23 cellular contexts compared by ENCODE assay signal in the genomic region with DNA sequence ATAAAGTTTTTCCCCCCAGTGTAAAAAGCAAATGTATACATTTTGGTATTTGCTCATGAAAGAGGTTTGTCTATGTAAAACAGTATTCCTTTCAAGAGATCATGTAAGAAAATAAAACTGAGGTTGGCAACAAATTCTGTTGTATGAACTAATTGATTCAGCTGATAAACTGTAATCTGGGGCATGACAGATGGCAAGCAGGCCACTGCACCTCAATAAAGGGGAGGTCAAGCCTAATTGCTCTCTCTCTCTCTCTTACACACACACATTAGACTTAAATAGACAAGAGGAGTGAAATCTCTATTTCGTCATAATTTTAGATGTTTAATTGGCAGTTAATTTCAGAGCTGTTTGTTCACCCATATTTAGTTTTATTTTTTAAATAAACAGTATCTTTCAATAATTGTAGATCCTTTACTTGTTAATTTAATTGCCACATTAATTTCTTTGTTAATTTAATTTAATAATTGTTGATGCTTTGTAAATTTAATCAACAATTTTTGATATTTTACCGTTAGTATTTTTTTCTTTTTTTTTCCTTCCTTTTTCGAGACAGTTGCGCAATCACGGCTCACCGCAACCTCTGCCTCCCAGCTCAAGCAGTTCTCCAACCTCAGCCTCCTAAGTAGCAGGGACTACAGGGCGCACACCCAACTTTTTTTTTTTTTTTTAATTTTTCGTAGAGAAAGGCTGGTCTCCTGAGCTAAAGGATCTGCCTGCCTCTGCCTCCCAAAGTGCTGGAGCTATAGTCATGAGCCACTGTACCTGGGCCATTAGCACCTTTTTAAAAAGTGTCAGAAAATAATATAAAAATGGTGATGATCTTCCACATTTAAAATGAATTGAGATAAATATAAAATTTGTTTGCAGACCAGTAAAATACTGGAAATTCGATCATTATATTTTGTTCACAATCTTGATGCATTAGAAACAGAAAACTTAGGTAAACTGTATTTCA.
DNase-seq lines count a peak whose midpoint lies in the region; ATAC-seq, FAIRE-seq and TF ChIP-seq lines count a peak whose summit lies in the region.
"Had no signal": no experiment of that assay in that cellular context is flagged by ENCODE, and none has a peak within 500 bp of the region (broad histone marks: within the 10 kb centered on the region; RNA-seq: fewer than 3 reads in every experiment).

No MANE protein-coding gene starts in this region.

- no peaks in the 10 kb centered on the region for H3K36me3 Mint-ChIP-seq in WTC11
- H3K36me3 Mint-ChIP-seq in CD4-positive, alpha-beta memory T cell, result no peaks in the 10 kb centered on the region

- no peaks in the 10 kb centered on the region for H3K27me3 ChIP-seq in HepG2 (ENCODE audit: control insufficient read depth in 1 of 2, insufficient read depth in 2 of 2, low read length in 2 of 2)
- no peaks in the 10 kb centered on the region for H3K27me3 ChIP-seq in right lobe of liver
- no peaks in the 10 kb centered on the region for H3K27me3 ChIP-seq in CD4-positive, alpha-beta memory T cell (ENCODE audit: insufficient read depth, low read length)
- H3K27me3 ChIP-seq: cardiac muscle cell, dorsolateral prefrontal cortex, left lung, neutrophil, tibial artery had no signal

- H3K79me2 ChIP-seq in HepG2 (ENCODE audit: insufficient read depth, low read length), result no peaks in the 10 kb centered on the region

- H4K20me1 ChIP-seq in HepG2 (ENCODE audit: insufficient read depth, low read length), result no peaks in the 10 kb centered on the region

- ATAC-seq in HepG2 (no peak), right lobe of liver (no peak), WTC11 (no peak)
- ATAC-seq: left lung, sciatic nerve, SK-N-SH treated with all-trans-retinoic acid at 6 μM for 48 hours had no signal

- peaks cover 3% of the 10 kb centered on the region for H3K4me1 ChIP-seq in HepG2 (ENCODE audit: insufficient read depth, low read length)
- no peaks in the 10 kb centered on the region for H3K4me1 ChIP-seq in right lobe of liver
- H3K4me1 ChIP-seq in CD4-positive, alpha-beta memory T cell (ENCODE audit: insufficient read depth, low read length), result no peaks in the 10 kb centered on the region
- H3K4me1 ChIP-seq: left lung had no signal

- H3K9me3 Mint-ChIP-seq in WTC11, result no peaks in the 10 kb centered on the region
- peaks cover 0 to 4% (median 0%) of the 10 kb centered on the region in 8 donors for H3K9me3 Mint-ChIP-seq in CD4-positive, alpha-beta memory T cell
- H3K9me3 Mint-ChIP-seq: activated CD4-positive, alpha-beta T cell treated with anti-CD3 and anti-CD28 coated beads, Interleukin-2, amount 10 ng/mL, durations not matched to agents 24 days and 14 days had no signal

- no peak for TF ChIP-seq CTCF in HepG2 (CRISPR knock-in tag; IDR thresholded peaks at IDR 0.05)
- TF ChIP-seq CTCF in right lobe of liver (IDR thresholded peaks at IDR 0.05), result no peak
- no peak for TF ChIP-seq CTCF in WTC11 (IDR thresholded peaks at IDR 0.05)

- H3K36me3 ChIP-seq in HepG2 (replicated peaks in 1 of 2; ENCODE audit: control insufficient read depth in 1 of 2, insufficient read depth in 2 of 2, low read length in 2 of 2), result no peaks in the 10 kb centered on the region
- no peaks in the 10 kb centered on the region for H3K36me3 ChIP-seq in right lobe of liver
- no peaks in the 10 kb centered on the region for H3K36me3 ChIP-seq in CD4-positive, alpha-beta memory T cell (ENCODE audit: insufficient read depth, low read length)
- H3K36me3 ChIP-seq: cardiac muscle cell, left lung, neutrophil, tibial artery had no signal

- H2AFZ ChIP-seq in HepG2 (ENCODE audit: low read length), result no peak overlapping the region
- H2AFZ ChIP-seq: PC-9 had no signal

- BruUV-seq in HepG2 (replicated peaks; lab: Mats Ljungman, UMichigan), result no TSS peak

- WGBS in HepG2 (ENCODE audit: low lambda C conversion rate), result 17% methylated on average over 9 of the region's 9 CpGs
- WGBS in right lobe of liver (ENCODE audit: insufficient coverage, low coverage, low lambda C conversion rate, missing lambda C conversion rate), result 60% methylated on average over 9 of the region's 9 CpGs

- no peak overlapping the region for H3K27ac Mint-ChIP-seq in WTC11
- H3K27ac Mint-ChIP-seq in CD4-positive, alpha-beta memory T cell, result no peak overlapping the region
- H3K27ac Mint-ChIP-seq: activated CD4-positive, alpha-beta T cell treated with anti-CD3 and anti-CD28 coated beads, Interleukin-2, amount 10 ng/mL, durations not matched to agents 24 days and 14 days had no signal

- no peak for DNase-seq in HepG2 (ENCODE audit: low spot score)
- no peak for DNase-seq in right lobe of liver
- peak; percentile 57 for DNase-seq in NCI-H748 treated with DMSO at 0.1 percent for 48 hours (lab: John Stamatoyannopoulos, UW)
- no peak for DNase-seq in WTC11 (ENCODE audit: low spot score)
- DNase-seq in CD4-positive, alpha-beta memory T cell, result no peak
- no peak for DNase-seq in SW480 (ENCODE audit: low spot score)
- DNase-seq in NCI-H226, result no peak
- DNase-seq in OCI-M1 (lab: John Stamatoyannopoulos, UW), result no peak
- DNase-seq: activated CD4-positive, alpha-beta T cell treated with anti-CD3 and anti-CD28 coated beads, Interleukin-2, amount 10 ng/mL, durations not matched to agents 24 days and 14 days; activated CD8-positive, alpha-beta memory T cell treated with anti-CD3 and anti-CD28 coated beads, Interleukin-2, amount 50 U/mL, for 4 hours; activated gamma-delta T cell treated with Interleukin-2 at 50 U/mL for 16 hours; C1 segment of cervical spinal cord; dorsolateral prefrontal cortex; NCI-H345; PC-9; stimulated activated naive CD4-positive, alpha-beta T cell treated with Interleukin-2 at 50 U/mL for 16 hours; tibial artery had no signal

- no peak overlapping the region for H3K4me3 ChIP-seq in HepG2 (replicated peaks in 1 of 3; ENCODE audit: insufficient read depth in 1 of 3, low read depth in 2 of 3, low read length in 3 of 3)
- H3K4me3 ChIP-seq in right lobe of liver, result no peak overlapping the region
- H3K4me3 ChIP-seq in CD4-positive, alpha-beta memory T cell (ENCODE audit: low read length in 2 of 2), result no peak overlapping the region
- H3K4me3 ChIP-seq: cardiac muscle cell, dorsolateral prefrontal cortex, left lung, PC-9, tibial artery had no signal

- H3K27ac ChIP-seq in HepG2 (ENCODE audit: extremely low read length, insufficient read depth, low read length) (no peak overlapping the region), right lobe of liver (no peak overlapping the region)
- no peak overlapping the region for H3K27ac ChIP-seq in CD4-positive, alpha-beta memory T cell (ENCODE audit: low read depth, low read length)
- H3K27ac ChIP-seq: cardiac muscle cell, dorsolateral prefrontal cortex, left lung, neutrophil, PC-9, tibial artery had no signal

- TF ChIP-seq RAD21 in HepG2 (CRISPR knock-in tag; IDR thresholded peaks at IDR 0.05), result no peak

- H3K27me3 Mint-ChIP-seq in WTC11 (ENCODE audit: low read depth), result no peaks in the 10 kb centered on the region
- H3K27me3 Mint-ChIP-seq in CD4-positive, alpha-beta memory T cell, result no peaks in the 10 kb centered on the region
- H3K27me3 Mint-ChIP-seq: activated CD4-positive, alpha-beta T cell treated with anti-CD3 and anti-CD28 coated beads, Interleukin-2, amount 10 ng/mL, durations not matched to agents 24 days and 14 days had no signal

- H3K4me1 Mint-ChIP-seq in WTC11, result no peaks in the 10 kb centered on the region
- no peaks in the 10 kb centered on the region for H3K4me1 Mint-ChIP-seq in CD4-positive, alpha-beta memory T cell
- H3K4me1 Mint-ChIP-seq: activated CD4-positive, alpha-beta T cell treated with anti-CD3 and anti-CD28 coated beads, Interleukin-2, amount 10 ng/mL, durations not matched to agents 24 days and 14 days had no signal

- CTCF ChIA-PET in HepG2 (lab: Yijun Ruan, JAX; ENCODE audit: low intra/inter-chr PET ratio, low total read pairs), result no interaction called here
- CTCF ChIA-PET in WTC11 (lab: Charles Lee), result no interaction called here
- CTCF ChIA-PET in CD4-positive, alpha-beta memory T cell (lab: Charles Lee; ENCODE audit: partially characterized antibody), result no interaction called here

- in situ Hi-C loops in HepG2 (cut with HindIII; ENCODE audit: extremely low pct_ligation_motif_present, low pct_unique_long_range_greater_than_20kb), result no loop called here

- no peak overlapping the region for H3K9ac ChIP-seq in HepG2 (ENCODE audit: insufficient read depth, low read depth, low read length)

- TF ChIP-seq EP300 in HepG2 (IDR thresholded peaks at IDR 0.05; ENCODE audit: low read depth in 2 of 2, low read length in 2 of 2), result no peak
- no peak for TF ChIP-seq EP300 in HepG2 (CRISPR knock-in tag; IDR thresholded peaks at IDR 0.05; ENCODE audit: borderline replicate concordance)

- intact Hi-C loops in HepG2 (cut with micrococcal nuclease; ENCODE audit: unreplicated experiment), result no loop called here
- intact Hi-C loops in right lobe of liver (cut with DNase I), result no loop called here
- intact Hi-C loops in CD4-positive, alpha-beta memory T cell (cut with micrococcal nuclease), result no loop called here

- no peak overlapping the region for H3K4me2 ChIP-seq in HepG2 (ENCODE audit: low read depth, low read length)
- H3K4me2 ChIP-seq: PC-9 had no signal

- TF ChIP-seq POLR2A in HepG2 (IDR thresholded peaks at IDR 0.05; ENCODE audit: insufficient read depth in 1 of 2, low read depth in 2 of 2, low read length in 2 of 2) (no peak), right lobe of liver (IDR thresholded peaks at IDR 0.05) (no peak)

- POLR2A ChIA-PET in HepG2 (lab: Yijun Ruan, JAX) (no interaction called here), WTC11 (lab: Charles Lee) (interaction anchor here (0.7 kb wide), 1 partner anchor 20 kb away, joined by 3 read pairs; no protein-coding TSS in a partner anchor)
- POLR2A ChIA-PET in CD4-positive, alpha-beta memory T cell (lab: Charles Lee; ENCODE audit: partially characterized antibody), result no interaction called here

- FAIRE-seq in HepG2 (lab: Jason Lieb, UNC), result no peak
- FAIRE-seq: A204.1 had no signal

- no peaks in the 10 kb centered on the region for H3K9me3 ChIP-seq in HepG2 (ENCODE audit: low read length)
- H3K9me3 ChIP-seq in right lobe of liver, result no peaks in the 10 kb centered on the region
- no peaks in the 10 kb centered on the region for H3K9me3 ChIP-seq in CD4-positive, alpha-beta memory T cell (ENCODE audit: control insufficient read depth in 1 of 2, low read length in 2 of 2)
- H3K9me3 ChIP-seq: left lung, neutrophil, tibial artery had no signal

- H3K4me3 Mint-ChIP-seq in WTC11, result no peak overlapping the region
- no peak overlapping the region for H3K4me3 Mint-ChIP-seq in CD4-positive, alpha-beta memory T cell
- H3K4me3 Mint-ChIP-seq: activated CD4-positive, alpha-beta T cell treated with anti-CD3 and anti-CD28 coated beads, Interleukin-2, amount 10 ng/mL, durations not matched to agents 24 days and 14 days had no signal

TF ChIP-seq in HepG2, 621 proteins besides CTCF, POLR2A, EP300 and RAD21 (continues in another document):
- TF ChIP-seq ZNF121 (CRISPR knock-in tag; IDR thresholded peaks at IDR 0.05) (no peak), KLF12 (CRISPR knock-in tag; IDR thresholded peaks at IDR 0.05; ENCODE audit: borderline replicate concordance) (no peak), CEBPB (IDR thresholded peaks at IDR 0.05; ENCODE audit: borderline replicate concordance, low read depth, low read length) (peak; percentile 91)

TF ChIP-seq in WTC11, 78 proteins besides CTCF, POLR2A, EP300 and RAD21:
- TF ChIP-seq HMGA2 (CRISPR knock-in tag; IDR thresholded peaks at IDR 0.05) (peak; percentile 74), NFYB (CRISPR knock-in tag; conservative IDR thresholded peaks at IDR 0.05; ENCODE audit: low read depth) (no peak)
